Comparison of ENCODE assay signal across 8 cellular contexts in genomic region chr2:86441392-86441788, GRCh38. TPM values are rescaled to one million over a fixed set of nuclear protein-coding genes. Genes with fewer than 3 reads are reported as not detected.
A peak's percentile ranks its signal among the peaks of the same experiment; 100 is the strongest.
DNase-seq lines count a peak whose midpoint lies in the region; ATAC-seq and TF ChIP-seq lines count a peak whose summit lies in the region.

No MANE protein-coding gene starts in this region.

- H3K4me3 ChIP-seq in OCI-LY1 (ENCODE audit: low read depth, low read length, poor library complexity, severe bottlenecking) (peak overlapping the region; percentile 84), epithelial cell of proximal tubule (ENCODE audit: low read depth, low read length) (peak overlapping the region; percentile 83), rectal smooth muscle tissue (ENCODE audit: low read length) (peak overlapping the region; percentile 64)

- ATAC-seq in GM21526 (IDR thresholded peaks at IDR 0.05; ENCODE audit: low FRiP score, unreplicated experiment), result no peak

- H3K9me3 ChIP-seq in OCI-LY1 (ENCODE audit: low read length), result peaks cover 16% of the 10 kb centered on the region

- H3K4me1 ChIP-seq in OCI-LY1 (ENCODE audit: insufficient read depth, low read length, severe bottlenecking) (peaks cover 21% of the 10 kb centered on the region), rectal smooth muscle tissue (ENCODE audit: control insufficient read depth, insufficient read depth, low read length) (peaks cover 23% of the 10 kb centered on the region)

- H3K27me3 ChIP-seq in OCI-LY1 (ENCODE audit: insufficient read depth, low read length) (no peaks in the 10 kb centered on the region), rectal smooth muscle tissue (ENCODE audit: control insufficient read depth, insufficient read depth, low read length) (no peaks in the 10 kb centered on the region)

- peak overlapping the region; percentile 97 for H3K4me3 Mint-ChIP-seq in activated naive CD4-positive, alpha-beta T cell treated with anti-CD3 and anti-CD28 coated beads, Interleukin-2, amount 50 U/mL, for 24 hours

- DNase-seq in activated naive CD4-positive, alpha-beta T cell treated with Interleukin-2 at 50 U/mL for 16 hours, result no peak
- no peak for DNase-seq in epithelial cell of proximal tubule (ENCODE audit: low read depth)
- no peak for DNase-seq in NCI-H1694 (lab: John Stamatoyannopoulos, UW)
- no peak for DNase-seq in hepatic stellate cell (ENCODE audit: low spot score)

- no peak for TF ChIP-seq CTCF in OCI-LY1 (IDR thresholded peaks at IDR 0.05; ENCODE audit: low read length)
- no peak for TF ChIP-seq CTCF in epithelial cell of proximal tubule (conservative IDR thresholded peaks at IDR 0.05; ENCODE audit: low read depth, low read length)

- no peaks in the 10 kb centered on the region for H3K9me2 ChIP-seq in OCI-LY1 (ENCODE audit: low read depth, low read length)

- H3K9me3 Mint-ChIP-seq in activated naive CD4-positive, alpha-beta T cell treated with anti-CD3 and anti-CD28 coated beads, Interleukin-2, amount 50 U/mL, for 24 hours, result peaks cover 18% of the 10 kb centered on the region

- H3K4me2 ChIP-seq in OCI-LY1 (ENCODE audit: low read length), result peak overlapping the region; percentile 93

- peaks cover 50% of the 10 kb centered on the region for H3K4me1 Mint-ChIP-seq in activated naive CD4-positive, alpha-beta T cell treated with anti-CD3 and anti-CD28 coated beads, Interleukin-2, amount 50 U/mL, for 24 hours

- H3K27ac ChIP-seq in OCI-LY1 (ENCODE audit: low read depth, low read length, poor library complexity, severe bottlenecking) (peak overlapping the region; percentile 96), rectal smooth muscle tissue (ENCODE audit: low read depth, low read length) (peak overlapping the region; percentile 96)

- H3K9ac ChIP-seq in OCI-LY1 (ENCODE audit: low read length), result peak overlapping the region; percentile 65; the same call in 1 of the 2 replicates
- no peak overlapping the region for H3K9ac ChIP-seq in rectal smooth muscle tissue (ENCODE audit: low read length)

- H3K79me2 ChIP-seq in OCI-LY1 (ENCODE audit: insufficient read depth, low read length), result peaks cover 36% of the 10 kb centered on the region

- peaks cover 35% of the 10 kb centered on the region for H3K36me3 ChIP-seq in OCI-LY1 (ENCODE audit: insufficient read depth, low read length)
- H3K36me3 ChIP-seq in rectal smooth muscle tissue (ENCODE audit: control insufficient read depth, insufficient read depth, low read length), result no peaks in the 10 kb centered on the region

- no peaks in the 10 kb centered on the region for H4K20me1 ChIP-seq in OCI-LY1 (ENCODE audit: insufficient read depth, low read length)

- no peaks in the 10 kb centered on the region for H3F3A ChIP-seq in OCI-LY1 (ENCODE audit: insufficient read depth, low read length)

- peak overlapping the region; percentile 97 for H3K27ac Mint-ChIP-seq in activated naive CD4-positive, alpha-beta T cell treated with anti-CD3 and anti-CD28 coated beads, Interleukin-2, amount 50 U/mL, for 24 hours

- H2AFZ ChIP-seq in OCI-LY1 (ENCODE audit: low read length), result no peak overlapping the region

- H3K27me3 Mint-ChIP-seq in activated naive CD4-positive, alpha-beta T cell treated with anti-CD3 and anti-CD28 coated beads, Interleukin-2, amount 50 U/mL, for 24 hours, result no peaks in the 10 kb centered on the region

- peaks cover 19% of the 10 kb centered on the region for H3K36me3 Mint-ChIP-seq in activated naive CD4-positive, alpha-beta T cell treated with anti-CD3 and anti-CD28 coated beads, Interleukin-2, amount 50 U/mL, for 24 hours

RNA-seq across cellular contexts. Expression of gene KDM3A, which starts 0.2 kb away (rescaled TPM):
- 14.5 and 19.8 TPM in 2 replicates for total RNA-seq in epithelial cell of proximal tubule
